In the genomic region with DNA sequence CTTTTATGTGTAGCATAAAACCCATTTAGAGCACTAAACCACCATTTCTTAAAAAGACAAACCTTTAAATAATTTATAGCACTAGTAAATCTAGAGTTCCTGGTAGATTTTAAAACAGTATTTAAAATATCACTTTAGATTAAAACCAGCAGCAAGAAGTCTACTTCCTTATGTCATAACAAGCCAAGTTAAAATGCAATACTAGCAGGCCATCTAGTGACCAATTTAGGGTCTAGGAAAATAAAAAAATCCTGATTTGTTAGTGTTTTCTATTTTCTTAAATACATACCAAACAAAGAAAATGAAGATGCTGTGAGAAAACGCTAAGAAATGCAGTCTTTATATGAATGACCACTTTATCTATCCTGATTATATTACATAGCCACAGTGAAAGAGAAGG, we compare ENCODE assay signal across 11 cellular contexts. TPM values are rescaled to one million over a fixed set of nuclear protein-coding genes. Genes with fewer than 3 reads are reported as not detected.
DNase-seq lines count a peak whose midpoint lies in the region; ATAC-seq and TF ChIP-seq lines count a peak whose summit lies in the region.
"Had no signal": no experiment of that assay in that cellular context is flagged by ENCODE, and none has a peak within 500 bp of the region (broad histone marks: within the 10 kb centered on the region; RNA-seq: fewer than 3 reads in every experiment).

No MANE protein-coding gene starts in this region.

- H3K9me2 ChIP-seq in MM.1S (replicated peaks; ENCODE audit: insufficient read depth, low read length): no peaks in the 10 kb centered on the region

- H3K4me3 ChIP-seq in MM.1S (ENCODE audit: low read length) (no peak overlapping the region), brain microvascular endothelial cell (ENCODE audit: low read depth, low read length) (no peak overlapping the region)
- H3K4me3 ChIP-seq: SJSA1 had no signal

- peaks cover 4% of the 10 kb centered on the region for H3K36me3 Mint-ChIP-seq in activated T-helper 2 cell treated with anti-CD3 and anti-CD28 coated beads, Interferon-gamma antibody, Interleukin-2, Interleukin-4, amounts not matched to agents 10 μg/mL and 5 μg/mL and 100 μg/mL, durations not matched to agents 14 hours and 24 hours and 36 hours (ENCODE audit: low read depth)

- no peak for DNase-seq in MM.1S
- no peak for DNase-seq in brain microvascular endothelial cell
- DNase-seq in medulla oblongata (ENCODE audit: extremely low spot score): peak; percentile 44
- DNase-seq in C1 segment of cervical spinal cord (lab: John Stamatoyannopoulos, UW): no peak
- DNase-seq in SKM-1 (lab: John Stamatoyannopoulos, UW; ENCODE audit: unreplicated experiment): no peak
- no peak for DNase-seq in activated T-helper 2 cell treated with anti-CD3 and anti-CD28 coated beads, Interferon-gamma antibody, Interleukin-2, Interleukin-4, amounts not matched to agents 10 μg/mL and 5 μg/mL and 100 μg/mL, durations not matched to agents 14 hours and 24 hours and 36 hours (ENCODE audit: low spot score)
- DNase-seq: cerebellar nuclear complex, occipital lobe had no signal

- H3K27me3 ChIP-seq in MM.1S (replicated peaks; ENCODE audit: insufficient read depth, low read length): no peaks in the 10 kb centered on the region
- H3K27me3 ChIP-seq in brain microvascular endothelial cell (replicated peaks): no peaks in the 10 kb centered on the region
- H3K27me3 ChIP-seq: SJSA1 had no signal

- no peak overlapping the region for H3K4me3 Mint-ChIP-seq in activated T-helper 2 cell treated with anti-CD3 and anti-CD28 coated beads, Interferon-gamma antibody, Interleukin-2, Interleukin-4, amounts not matched to agents 10 μg/mL and 5 μg/mL and 100 μg/mL, durations not matched to agents 14 hours and 24 hours and 36 hours (ENCODE audit: low read depth)

- no peak overlapping the region for H3K27ac Mint-ChIP-seq in activated T-helper 2 cell treated with anti-CD3 and anti-CD28 coated beads, Interferon-gamma antibody, Interleukin-2, Interleukin-4, amounts not matched to agents 10 μg/mL and 5 μg/mL and 100 μg/mL, durations not matched to agents 14 hours and 24 hours and 36 hours

- peaks cover 6% of the 10 kb centered on the region for H3K4me1 ChIP-seq in MM.1S (ENCODE audit: low read length)

- intact Hi-C loops in activated T-helper 2 cell treated with anti-CD3 and anti-CD28 coated beads, Interferon-gamma antibody, Interleukin-2, Interleukin-4, amounts not matched to agents 10 μg/mL and 5 μg/mL and 100 μg/mL, durations not matched to agents 14 hours and 24 hours and 36 hours (cut with micrococcal nuclease): no loop called here

- no peak overlapping the region for H3K4me2 ChIP-seq in MM.1S (ENCODE audit: low read depth, low read length)

- in situ Hi-C loops in brain microvascular endothelial cell (cut with HindIII; ENCODE audit: low pct_ligation_motif_present, low sequenced_read_pairs): no loop called here

- TF ChIP-seq CTCF in C4-2B (conservative IDR thresholded peaks at IDR 0.05) (peak; percentile 60), MM.1S (IDR thresholded peaks at IDR 0.05; ENCODE audit: low read length) (peak; percentile 27), brain microvascular endothelial cell (IDR thresholded peaks at IDR 0.05; ENCODE audit: low read depth, low read length, missing control alignments) (peak; percentile 26)

- no peaks in the 10 kb centered on the region for H3F3A ChIP-seq in MM.1S (ENCODE audit: insufficient read depth, low read length)

- no peaks in the 10 kb centered on the region for H3K9me3 Mint-ChIP-seq in activated T-helper 2 cell treated with anti-CD3 and anti-CD28 coated beads, Interferon-gamma antibody, Interleukin-2, Interleukin-4, amounts not matched to agents 10 μg/mL and 5 μg/mL and 100 μg/mL, durations not matched to agents 14 hours and 24 hours and 36 hours

- no peaks in the 10 kb centered on the region for H3K4me1 Mint-ChIP-seq in activated T-helper 2 cell treated with anti-CD3 and anti-CD28 coated beads, Interferon-gamma antibody, Interleukin-2, Interleukin-4, amounts not matched to agents 10 μg/mL and 5 μg/mL and 100 μg/mL, durations not matched to agents 14 hours and 24 hours and 36 hours (ENCODE audit: low read depth)

- no peaks in the 10 kb centered on the region for H3K79me2 ChIP-seq in MM.1S (ENCODE audit: low read length)

- H3K9me3 ChIP-seq in MM.1S (replicated peaks; ENCODE audit: insufficient read depth, low read length): no peaks in the 10 kb centered on the region
- H3K9me3 ChIP-seq: SJSA1 had no signal

- ATAC-seq in HG02623 (IDR thresholded peaks at IDR 0.05; ENCODE audit: unreplicated experiment): no peak

- no peaks in the 10 kb centered on the region for H4K20me1 ChIP-seq in MM.1S (ENCODE audit: insufficient read depth, low read length)

- H2AFZ ChIP-seq in MM.1S (ENCODE audit: low read length): no peak overlapping the region

- H3K36me3 ChIP-seq in MM.1S (replicated peaks; ENCODE audit: insufficient read depth, low read length) (no peaks in the 10 kb centered on the region), brain microvascular endothelial cell (replicated peaks) (no peaks in the 10 kb centered on the region)

- no peak overlapping the region for H3K9ac ChIP-seq in MM.1S (ENCODE audit: low read length)

- H3K27ac ChIP-seq in C4-2B (no peak overlapping the region), MM.1S (ENCODE audit: low read length) (no peak overlapping the region), brain microvascular endothelial cell (no peak overlapping the region)
- H3K27ac ChIP-seq: SJSA1 had no signal

- no peaks in the 10 kb centered on the region for H3K27me3 Mint-ChIP-seq in activated T-helper 2 cell treated with anti-CD3 and anti-CD28 coated beads, Interferon-gamma antibody, Interleukin-2, Interleukin-4, amounts not matched to agents 10 μg/mL and 5 μg/mL and 100 μg/mL, durations not matched to agents 14 hours and 24 hours and 36 hours (ENCODE audit: low read depth)

RNA-seq across cellular contexts. Expression of gene PAPSS1, which starts 53.9 kb away (rescaled TPM):
- 36.9 TPM in 2 replicates for total RNA-seq in activated T-helper 2 cell treated with anti-CD3 and anti-CD28 coated beads, Interferon-gamma antibody, Interleukin-2, Interleukin-4, amounts not matched to agents 10 μg/mL and 5 μg/mL and 100 μg/mL, durations not matched to agents 14 hours and 24 hours and 36 hours
